ENCODE assay signal across 2 cellular contexts in the genomic region with DNA sequence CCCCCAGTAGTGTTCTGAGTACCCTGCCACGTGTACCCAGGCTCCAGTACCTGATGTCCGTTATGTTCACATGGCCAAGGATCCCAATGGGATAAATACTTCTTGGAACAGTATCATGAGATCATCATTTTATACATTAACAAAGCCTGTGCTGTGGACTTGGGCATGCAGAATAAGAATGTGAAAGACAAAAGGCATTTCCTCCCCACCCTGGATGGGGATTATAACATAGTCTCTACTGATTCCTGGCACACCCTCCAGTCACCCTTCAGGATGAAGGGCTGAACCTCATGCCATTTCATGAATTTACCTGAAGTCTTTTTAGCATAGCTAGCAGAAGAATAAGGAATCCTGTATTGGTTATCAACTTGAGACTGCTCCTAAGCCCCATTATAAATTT.
TF ChIP-seq lines count a peak whose summit lies in the region.

No MANE protein-coding gene starts in this region.

TF ChIP-seq in IMR-90, 13 proteins besides CTCF, POLR2A, EP300 and RAD21:
- TF ChIP-seq, protein P1, sequence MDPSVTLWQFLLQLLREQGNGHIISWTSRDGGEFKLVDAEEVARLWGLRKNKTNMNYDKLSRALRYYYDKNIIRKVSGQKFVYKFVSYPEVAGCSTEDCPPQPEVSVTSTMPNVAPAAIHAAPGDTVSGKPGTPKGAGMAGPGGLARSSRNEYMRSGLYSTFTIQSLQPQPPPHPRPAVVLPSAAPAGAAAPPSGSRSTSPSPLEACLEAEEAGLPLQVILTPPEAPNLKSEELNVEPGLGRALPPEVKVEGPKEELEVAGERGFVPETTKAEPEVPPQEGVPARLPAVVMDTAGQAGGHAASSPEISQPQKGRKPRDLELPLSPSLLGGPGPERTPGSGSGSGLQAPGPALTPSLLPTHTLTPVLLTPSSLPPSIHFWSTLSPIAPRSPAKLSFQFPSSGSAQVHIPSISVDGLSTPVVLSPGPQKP (IDR thresholded peaks at IDR 0.05; ENCODE audit: borderline replicate concordance, low read depth, low read length): no peak
- TF ChIP-seq RCOR1 (IDR thresholded peaks at IDR 0.05; ENCODE audit: insufficient replicate concordance, low read length): no peak
- TF ChIP-seq NFE2L2 (IDR thresholded peaks at IDR 0.05; ENCODE audit: low read depth, low read length): no peak
- no peak for TF ChIP-seq MAFK (IDR thresholded peaks at IDR 0.05; ENCODE audit: low read depth, low read length)

TF ChIP-seq in endothelial cell of umbilical vein, 7 proteins besides CTCF, POLR2A, EP300 and RAD21:
- TF ChIP-seq JUN (IDR thresholded peaks at IDR 0.05; ENCODE audit: borderline replicate concordance, insufficient read depth, insufficient read length, low read depth) (no peak), MYC (IDR thresholded peaks at IDR 0.05; ENCODE audit: low read depth, low read length) (no peak), GATA2 (IDR thresholded peaks at IDR 0.05; ENCODE audit: insufficient read depth, insufficient read length, low read depth, low read length) (no peak), POLR2AphosphoS5 (IDR thresholded peaks at IDR 0.05; ENCODE audit: insufficient read depth, low read depth, low read length) (no peak), FOS (IDR thresholded peaks at IDR 0.05; ENCODE audit: borderline replicate concordance, insufficient read depth, low read length) (no peak), EZH2 (IDR thresholded peaks at IDR 0.05; ENCODE audit: borderline replicate concordance, low read depth, low read length, severe bottlenecking) (no peak)
- TF ChIP-seq, protein P2, sequence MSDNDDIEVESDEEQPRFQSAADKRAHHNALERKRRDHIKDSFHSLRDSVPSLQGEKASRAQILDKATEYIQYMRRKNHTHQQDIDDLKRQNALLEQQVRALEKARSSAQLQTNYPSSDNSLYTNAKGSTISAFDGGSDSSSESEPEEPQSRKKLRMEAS (IDR thresholded peaks at IDR 0.05; ENCODE audit: insufficient read depth, insufficient read length): no peak
